Comparison of ENCODE assay signal across 20 cellular contexts in the genomic region with DNA sequence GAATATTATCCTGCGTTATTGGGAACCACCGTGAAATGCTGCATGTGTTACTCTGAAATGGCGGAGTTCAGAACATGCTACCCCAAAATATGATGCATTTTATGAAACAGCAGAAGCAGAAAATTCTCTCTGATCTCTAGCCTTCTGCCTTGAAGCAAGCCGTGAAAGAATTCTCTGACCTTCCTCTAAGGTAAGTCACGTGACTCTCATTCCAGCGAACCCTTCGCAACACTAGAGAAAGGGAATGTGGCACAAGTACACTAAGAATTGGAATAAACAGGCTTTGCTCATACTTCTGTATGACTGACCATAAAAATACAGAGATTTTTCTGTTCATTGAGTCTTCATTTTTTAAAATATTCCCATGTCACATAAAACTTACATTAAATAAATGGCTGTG.
"Had no signal": no experiment of that assay in that cellular context is flagged by ENCODE, and none has a peak within 500 bp of the region (broad histone marks: within the 10 kb centered on the region; RNA-seq: fewer than 3 reads in every experiment).

No MANE protein-coding gene starts in this region.

- H3K36me3 ChIP-seq: SJSA1 had no signal

- H3K27me3 ChIP-seq: SJSA1 had no signal

- H3K4me1 ChIP-seq: SJSA1 had no signal

- H3K36me3 Mint-ChIP-seq: IgD-negative memory B cell had no signal

- H3K4me3 Mint-ChIP-seq: IgD-negative memory B cell had no signal

- H3K4me3 ChIP-seq: SJSA1, SK-N-MC had no signal

- H3K27me3 Mint-ChIP-seq: IgD-negative memory B cell had no signal

- DNase-seq: KBM-7, NCI-H1092, NCI-H1105 treated with DMSO at 0.1 percent for 48 hours, NCI-H1417 treated with DMSO at 0.1 percent for 48 hours, NCI-H146, NCI-H1694 treated with DMSO at 0.1 percent for 48 hours, NCI-H1930, NCI-H2081, NCI-H2107, NCI-H2227 treated with DMSO at 0.1 percent for 48 hours, NCI-H524 treated with DMSO at 0.1 percent for 48 hours, NCI-H69, NCI-H774, Right ventricle myocardium superior, RPMI8226, SIG-M5 had no signal

- H3K27ac Mint-ChIP-seq: IgD-negative memory B cell had no signal

- H3K27ac ChIP-seq: SJSA1, SK-N-MC had no signal

- FAIRE-seq: RCC 7860 had no signal

- H3K4me1 Mint-ChIP-seq: IgD-negative memory B cell had no signal
